1 cellular context compared by ENCODE assay signal in genomic region chr20:32577023-32577422, GRCh38.
TF ChIP-seq lines count a peak whose summit lies in the region.

No MANE protein-coding gene starts in this region.

TF ChIP-seq in HepG2, 621 proteins besides CTCF, POLR2A, EP300 and RAD21 (continued from another document):
- TF ChIP-seq ZFX (CRISPR knock-in tag; IDR thresholded peaks at IDR 0.05; ENCODE audit: low read depth) (0 out of 2 replicates have a peak, but pooled peaks have one; percentile 2), MXI1 (IDR thresholded peaks at IDR 0.05; ENCODE audit: borderline replicate concordance, low read depth, low read length) (no peak), ZNF501 (CRISPR knock-in tag; IDR thresholded peaks at IDR 0.05) (0 out of 2 replicates have a peak, but pooled peaks have one; percentile 29), JUNB (CRISPR knock-in tag; IDR thresholded peaks at IDR 0.05; ENCODE audit: borderline replicate concordance) (no peak)
- TF ChIP-seq, protein P1, sequence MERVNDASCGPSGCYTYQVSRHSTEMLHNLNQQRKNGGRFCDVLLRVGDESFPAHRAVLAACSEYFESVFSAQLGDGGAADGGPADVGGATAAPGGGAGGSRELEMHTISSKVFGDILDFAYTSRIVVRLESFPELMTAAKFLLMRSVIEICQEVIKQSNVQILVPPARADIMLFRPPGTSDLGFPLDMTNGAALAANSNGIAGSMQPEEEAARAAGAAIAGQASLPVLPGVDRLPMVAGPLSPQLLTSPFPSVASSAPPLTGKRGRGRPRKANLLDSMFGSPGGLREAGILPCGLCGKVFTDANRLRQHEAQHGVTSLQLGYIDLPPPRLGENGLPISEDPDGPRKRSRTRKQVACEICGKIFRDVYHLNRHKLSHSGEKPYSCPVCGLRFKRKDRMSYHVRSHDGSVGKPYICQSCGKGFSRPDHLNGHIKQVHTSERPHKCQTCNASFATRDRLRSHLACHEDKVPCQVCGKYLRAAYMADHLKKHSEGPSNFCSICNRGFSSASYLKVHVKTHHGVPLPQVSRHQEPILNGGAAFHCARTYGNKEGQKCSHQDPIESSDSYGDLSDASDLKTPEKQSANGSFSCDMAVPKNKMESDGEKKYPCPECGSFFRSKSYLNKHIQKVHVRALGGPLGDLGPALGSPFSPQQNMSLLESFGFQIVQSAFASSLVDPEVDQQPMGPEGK (CRISPR knock-in tag; IDR thresholded peaks at IDR 0.05), result no peak
